Comparison of ENCODE assay signal across 8 cellular contexts in genomic region chr19:45767410-45767880, GRCh38. TPM values are rescaled to one million over a fixed set of nuclear protein-coding genes. Genes with fewer than 3 reads are reported as not detected.
A peak's percentile ranks its signal among the peaks of the same experiment; 100 is the strongest.
DNase-seq lines count a peak whose midpoint lies in the region; ATAC-seq and TF ChIP-seq lines count a peak whose summit lies in the region.

No MANE protein-coding gene starts in this region.

- no peaks in the 10 kb centered on the region for H3K9me3 ChIP-seq in muscle layer of duodenum (ENCODE audit: control insufficient read depth in 1 of 2, low read length in 2 of 2)

- peaks cover 19% of the 10 kb centered on the region for H3K4me1 Mint-ChIP-seq in activated T-cell treated with anti-CD3 and anti-CD28 coated beads, Interleukin-2, amount 50 U/mL, for 24 hours (ENCODE audit: low read depth)
- peaks cover 22% of the 10 kb centered on the region for H3K4me1 Mint-ChIP-seq in CD14-positive monocyte

- no peak for DNase-seq in activated T-cell treated with anti-CD3 and anti-CD28 coated beads, Interleukin-2, amount 50 U/mL, for 24 hours
- DNase-seq in activated T-cell treated with anti-CD3 and anti-CD28 coated beads for 4 hours (no peak), RWPE1 (ENCODE audit: low spot score) (peak; percentile 75), epithelial cell of prostate (ENCODE audit: low read depth, low spot score) (no peak), CD14-positive monocyte (ENCODE audit: low spot score) (no peak), SHP77 (lab: John Stamatoyannopoulos, UW) (no peak)

- CTCF ChIA-PET in RWPE1 (lab: Yijun Ruan, JAX), result interaction anchor here (0.6 kb wide), 1 partner anchor 310 kb away, joined by 3 read pairs; no protein-coding TSS in a partner anchor

- H3K27ac Mint-ChIP-seq in activated T-cell treated with anti-CD3 and anti-CD28 coated beads, Interleukin-2, amount 50 U/mL, for 24 hours, result no peak overlapping the region
- no peak overlapping the region for H3K27ac Mint-ChIP-seq in CD14-positive monocyte

- peaks cover 0 to 4% of the 10 kb centered on the region in 2 donors for H3K36me3 ChIP-seq in muscle layer of duodenum (ENCODE audit: control insufficient read depth in 1 of 2, insufficient read depth in 2 of 2, low read length in 2 of 2)

- no peak for TF ChIP-seq CTCF in RWPE1 (conservative IDR thresholded peaks at IDR 0.05; ENCODE audit: low read depth)
- no peak for TF ChIP-seq CTCF in CD14-positive monocyte (IDR thresholded peaks at IDR 0.05)

- POLR2A ChIA-PET in RWPE1 (lab: Yijun Ruan, JAX; ENCODE audit: low non-redundant PET), result interaction anchor here (0.6 to 1.8 kb wide), 6 partner anchors 15 to 115 kb away, joined by 3 to 11 read pairs (median 4); partner anchors contain the start of genes QPCTL and SNRPD2

- H3K36me3 Mint-ChIP-seq in activated T-cell treated with anti-CD3 and anti-CD28 coated beads, Interleukin-2, amount 50 U/mL, for 24 hours (ENCODE audit: low read depth), result no peaks in the 10 kb centered on the region
- H3K36me3 Mint-ChIP-seq in CD14-positive monocyte, result peaks cover 4 to 6% of the 10 kb centered on the region in 2 donors

- intact Hi-C loops in CD14-positive monocyte (cut with micrococcal nuclease), result no loop called here

- peak overlapping the region; percentile 98 for H3K27ac ChIP-seq in RWPE1
- H3K27ac ChIP-seq in epithelial cell of prostate, result peak overlapping the region; percentile 84
- H3K27ac ChIP-seq in muscle layer of duodenum (ENCODE audit: low read length), result peak overlapping the region; percentile 75

- peaks cover 36% of the 10 kb centered on the region for H3K27me3 Mint-ChIP-seq in activated T-cell treated with anti-CD3 and anti-CD28 coated beads, Interleukin-2, amount 50 U/mL, for 24 hours
- H3K27me3 Mint-ChIP-seq in CD14-positive monocyte (ENCODE audit: low read depth in 3 of 3), result peaks cover 65 to 98% (median 77%) of the 10 kb centered on the region in 3 donors

- peak overlapping the region; percentile 63 to 93 for H3K4me3 ChIP-seq in muscle layer of duodenum (ENCODE audit: low read depth in 1 of 2, low read length in 2 of 2)

- H3K9me3 Mint-ChIP-seq in activated T-cell treated with anti-CD3 and anti-CD28 coated beads, Interleukin-2, amount 50 U/mL, for 24 hours, result no peaks in the 10 kb centered on the region
- peaks cover 0 to 20% (median 12%) of the 10 kb centered on the region in 7 donors for H3K9me3 Mint-ChIP-seq in CD14-positive monocyte

- H3K27me3 ChIP-seq in muscle layer of duodenum (ENCODE audit: low read depth, low read length), result no peaks in the 10 kb centered on the region

- peaks cover 4 to 57% of the 10 kb centered on the region in 2 donors for H3K4me1 ChIP-seq in muscle layer of duodenum (ENCODE audit: control insufficient read depth in 1 of 2, insufficient read depth in 2 of 2, low read length in 2 of 2)

- peak overlapping the region; percentile 29 for H3K4me3 Mint-ChIP-seq in activated T-cell treated with anti-CD3 and anti-CD28 coated beads, Interleukin-2, amount 50 U/mL, for 24 hours
- H3K4me3 Mint-ChIP-seq in CD14-positive monocyte, result peak overlapping the region in 1 of 2 donors; percentile 71

- no peak for ATAC-seq in GM21360 (IDR thresholded peaks at IDR 0.05; ENCODE audit: unreplicated experiment)

RNA-seq across cellular contexts. Expression of gene SIX5, which starts 1.6 kb away (rescaled TPM):
- not detected for polyA plus RNA-seq in CD14-positive monocyte

RNA-seq across cellular contexts. Expression of gene DMPK, which starts 14.8 kb away (rescaled TPM):
- under 1 TPM in 1 of 2 donors, not detected in 1; 0.17 TPM for polyA plus RNA-seq in CD14-positive monocyte

RNA-seq across cellular contexts. Expression of gene DMWD, which starts 25.2 kb away (rescaled TPM):
- 1 to 10 TPM; 1.5 to 2.4 TPM for polyA plus RNA-seq in CD14-positive monocyte

RNA-seq across cellular contexts. Expression of gene MEIOSIN, which starts 34.2 kb away (rescaled TPM):
- polyA plus RNA-seq in CD14-positive monocyte, result not detected

RNA-seq across cellular contexts. Expression of gene FBXO46, which starts 36.7 kb away (rescaled TPM):
- polyA plus RNA-seq in CD14-positive monocyte, result 1 to 10 TPM; 3.8 to 5.5 TPM
